ENCODE assay signal across 8 cellular contexts in genomic region chr16:369866-370436, GRCh38. TPM values are rescaled to one million over a fixed set of nuclear protein-coding genes. Genes with fewer than 3 reads are reported as not detected.
DNase-seq lines count a peak whose midpoint lies in the region; ATAC-seq and TF ChIP-seq lines count a peak whose summit lies in the region.

No MANE protein-coding gene starts in this region.

- no peak overlapping the region for H3K27ac Mint-ChIP-seq in activated naive CD4-positive, alpha-beta T cell treated with anti-CD3 and anti-CD28 coated beads, Interleukin-2, amount 10 ng/mL, durations not matched to agents 7 days and 5 days

- H3K36me3 Mint-ChIP-seq in activated naive CD4-positive, alpha-beta T cell treated with anti-CD3 and anti-CD28 coated beads, Interleukin-2, amount 10 ng/mL, durations not matched to agents 7 days and 5 days: peaks cover 16% of the 10 kb centered on the region

- peaks cover 0 to 6% of the 10 kb centered on the region in 2 donors for H3K4me1 ChIP-seq in breast epithelium
- H3K4me1 ChIP-seq in liver (ENCODE audit: control insufficient read depth in 4 of 4, insufficient read depth in 4 of 4, low read length in 3 of 4): peaks cover 4 to 18% (median 15%) of the 10 kb centered on the region in 4 donors
- peaks cover 19% of the 10 kb centered on the region for H3K4me1 ChIP-seq in vagina

- H3K4me3 Mint-ChIP-seq in activated naive CD4-positive, alpha-beta T cell treated with anti-CD3 and anti-CD28 coated beads, Interleukin-2, amount 10 ng/mL, durations not matched to agents 7 days and 5 days: peak overlapping the region; percentile 65

- CTCF ChIA-PET in activated naive CD4-positive, alpha-beta T cell treated with anti-CD3 and anti-CD28 coated beads, Interleukin-2, amount 10 ng/mL, durations not matched to agents 7 days and 5 days (lab: Charles Lee): interaction anchor here (1.9 to 3.3 kb wide), 2 partner anchors 8 to 10 kb away, joined by 4 to 17 read pairs; no protein-coding TSS in a partner anchor

- H3K27me3 ChIP-seq in breast epithelium (no peaks in the 10 kb centered on the region), liver (ENCODE audit: control insufficient read depth in 4 of 4, insufficient read depth in 4 of 4, low read length in 3 of 4) (no peaks in the 10 kb centered on the region), vagina (no peaks in the 10 kb centered on the region)

- H3K36me3 ChIP-seq in breast epithelium: peaks cover 7% of the 10 kb centered on the region
- H3K36me3 ChIP-seq in liver (ENCODE audit: control insufficient read depth in 4 of 4, insufficient read depth in 3 of 4, low read depth in 1 of 4, low read length in 3 of 4): peaks cover 2 to 39% (median 11%) of the 10 kb centered on the region in 4 donors
- H3K36me3 ChIP-seq in vagina: peaks cover 0 to 35% of the 10 kb centered on the region in 2 donors

- intact Hi-C loops in breast epithelium (cut with DNase I; ENCODE audit: low total_unique reads) (no loop called here), vagina (cut with DNase I) (no loop called here)

- TF ChIP-seq RAD21 in liver (IDR thresholded peaks at IDR 0.05): no peak

- TF ChIP-seq CTCF in breast epithelium (IDR thresholded peaks at IDR 0.05) (no peak), liver (IDR thresholded peaks at IDR 0.05; ENCODE audit: low read depth, low read length, missing input control) (no peak), vagina (IDR thresholded peaks at IDR 0.05) (no peak)

- 31% methylated on average over 44 of the region's 44 CpGs for WGBS in liver

- peak overlapping the region; percentile 54 to 73 (median 57) for H3K4me3 ChIP-seq in breast epithelium
- peak overlapping the region in 2 of 3 donors; percentile 58 to 73 for H3K4me3 ChIP-seq in liver (ENCODE audit: low read depth in 1 of 3, low read length in 3 of 3)
- peak overlapping the region; percentile 56 for H3K4me3 ChIP-seq in vagina

- DNase-seq in activated naive CD4-positive, alpha-beta T cell treated with anti-CD3 and anti-CD28 coated beads, Interleukin-2, amount 10 ng/mL, durations not matched to agents 7 days and 5 days: no peak
- no peak for DNase-seq in activated naive CD4-positive, alpha-beta T cell treated with anti-CD3 and anti-CD28 coated beads, Interleukin-2, amount 50 U/mL, for 16 hours
- DNase-seq in breast epithelium (ENCODE audit: low spot score in 2 of 2) (no peak), vagina (ENCODE audit: extremely low spot score in 2 of 2) (no peak), NCI-H2196 treated with DMSO at 0.1 percent for 48 hours (lab: John Stamatoyannopoulos, UW; ENCODE audit: unreplicated experiment) (no peak)
- DNase-seq in stimulated activated CD4-positive, alpha-beta T cell treated with anti-CD3 and anti-CD28 coated beads, Interleukin-12 subunit alpha, Interleukin-12 subunit beta, amount 100 ng/mL, for 4 hours: no peak

- no peaks in the 10 kb centered on the region for H3K9me3 Mint-ChIP-seq in activated naive CD4-positive, alpha-beta T cell treated with anti-CD3 and anti-CD28 coated beads, Interleukin-2, amount 10 ng/mL, durations not matched to agents 7 days and 5 days

- H3K27ac ChIP-seq in breast epithelium (peak overlapping the region; percentile 19 to 58), liver (ENCODE audit: low read depth in 1 of 2, low read length in 2 of 2) (no peak overlapping the region), vagina (no peak overlapping the region)

- no peak for TF ChIP-seq POLR2A in breast epithelium (IDR thresholded peaks at IDR 0.05)
- TF ChIP-seq POLR2A in vagina (IDR thresholded peaks at IDR 0.05): no peak

- peaks cover 4% of the 10 kb centered on the region for H3K27me3 Mint-ChIP-seq in activated naive CD4-positive, alpha-beta T cell treated with anti-CD3 and anti-CD28 coated beads, Interleukin-2, amount 10 ng/mL, durations not matched to agents 7 days and 5 days

- peaks cover 24% of the 10 kb centered on the region for H3K4me1 Mint-ChIP-seq in activated naive CD4-positive, alpha-beta T cell treated with anti-CD3 and anti-CD28 coated beads, Interleukin-2, amount 10 ng/mL, durations not matched to agents 7 days and 5 days

- no peaks in the 10 kb centered on the region for H3K9me3 ChIP-seq in breast epithelium
- no peaks in the 10 kb centered on the region for H3K9me3 ChIP-seq in liver (ENCODE audit: control insufficient read depth in 4 of 4, low read length in 3 of 4)
- H3K9me3 ChIP-seq in vagina: no peaks in the 10 kb centered on the region

- no peak for ATAC-seq in GM19452 (IDR thresholded peaks at IDR 0.05; ENCODE audit: unreplicated experiment)

- H3K9ac ChIP-seq in liver (ENCODE audit: low read depth in 1 of 2, low read length in 2 of 2): no peak overlapping the region

TF ChIP-seq in liver, 16 proteins besides CTCF, POLR2A, EP300 and RAD21:
- TF ChIP-seq GABPA (IDR thresholded peaks at IDR 0.05 in 1 of 2, conservative IDR thresholded peaks at IDR 0.05 in 1 of 2) (no peak), FOXA2 (IDR thresholded peaks at IDR 0.05) (no peak), HNF4A (conservative IDR thresholded peaks at IDR 0.05) (no peak), HNF4G (IDR thresholded peaks at IDR 0.05) (no peak)

RNA-seq across cellular contexts. Expression of gene MRPL28, which starts 0.4 kb away (rescaled TPM):
- total RNA-seq in breast epithelium: 10 to 100 TPM; 67.0 to 78.7 (median 69.0) TPM
- total RNA-seq in liver: 10 to 100 TPM; 28.3 to 41.5 TPM
- polyA plus RNA-seq in liver: 10 to 100 TPM; 58.6 to 63.4 TPM
- total RNA-seq in vagina: 96.5 TPM

RNA-seq across cellular contexts. Expression of gene PGAP6, which starts 11.8 kb away (rescaled TPM):
- total RNA-seq in breast epithelium (10 to 100 TPM; 24.5 to 49.5 (median 36.7) TPM), liver (10 to 100 TPM; 34.4 to 41.7 TPM), vagina (38.3 TPM)
- polyA plus RNA-seq in liver: 10 to 100 TPM; 18.9 to 50.5 TPM

RNA-seq across cellular contexts. Expression of gene AXIN1, which starts 17.4 kb away (rescaled TPM):
- 10 to 100 TPM; 16.5 to 22.6 (median 22.4) TPM for total RNA-seq in breast epithelium
- 10 to 100 TPM in 1 of 2 donors, 1 to 10 TPM in 1; 9.4 to 10.3 TPM for total RNA-seq in liver
- polyA plus RNA-seq in liver: 1 to 10 TPM; 2.0 to 6.5 TPM
- total RNA-seq in vagina: 16.9 TPM

RNA-seq across cellular contexts. Expression of gene NME4, which starts 27.0 kb away (rescaled TPM):
- 100 to 1,000 TPM in 1 of 3 donors, 10 to 100 TPM in 2; 46.5 to 118 (median 78.0) TPM for total RNA-seq in breast epithelium
- total RNA-seq in liver: 10 to 100 TPM; 39.2 to 91.4 TPM
- 100 to 1,000 TPM in 1 of 2 donors, 10 to 100 TPM in 1; 76.4 to 118 TPM for polyA plus RNA-seq in liver
- 88.6 TPM for total RNA-seq in vagina

RNA-seq across cellular contexts. Expression of gene DECR2, which starts 31.7 kb away (rescaled TPM):
- 10 to 100 TPM; 19.4 to 30.5 (median 28.7) TPM for total RNA-seq in breast epithelium
- 100 to 1,000 TPM in 1 of 2 donors, 10 to 100 TPM in 1; 42.2 to 119 TPM for total RNA-seq in liver
- polyA plus RNA-seq in liver: 100 to 1,000 TPM; 133 to 210 TPM
- 17.9 TPM for total RNA-seq in vagina

Comparison
In these comparisons a context has a peak if more than half of its experiments do, and no peak if none do; other contexts are left out.
1. H3K27ac ChIP-seq: peak in breast epithelium (2 of 2); none in liver (0 of 2) and vagina (single experiment).
2. Peak in every context shown above with its lines, with median percentiles within 50 percentile points of each other: H3K4me3 ChIP-seq.